Comparison of ENCODE assay signal across 11 cellular contexts in genomic region chr19:29623726-29624488, GRCh38. TPM values are rescaled to one million over a fixed set of nuclear protein-coding genes. Genes with fewer than 3 reads are reported as not detected.
DNase-seq lines count a peak whose midpoint lies in the region; ATAC-seq and TF ChIP-seq lines count a peak whose summit lies in the region.
"Had no signal": no experiment of that assay in that cellular context is flagged by ENCODE, and none has a peak within 500 bp of the region (broad histone marks: within the 10 kb centered on the region; RNA-seq: fewer than 3 reads in every experiment).

No MANE protein-coding gene starts in this region.

- peak overlapping the region; percentile 73 for H3K4me3 Mint-ChIP-seq in activated CD8-positive, alpha-beta T cell treated with anti-CD3 and anti-CD28 coated beads for 36 hours
- peak overlapping the region; percentile 83 to 84 for H3K4me3 Mint-ChIP-seq in effector memory CD8-positive, alpha-beta T cell

- H3K27ac Mint-ChIP-seq in activated CD8-positive, alpha-beta T cell treated with anti-CD3 and anti-CD28 coated beads for 36 hours: peak overlapping the region; percentile 86
- H3K27ac Mint-ChIP-seq in effector memory CD8-positive, alpha-beta T cell: peak overlapping the region; percentile 96 to 97

- no peaks in the 10 kb centered on the region for H3K9me3 ChIP-seq in WERI-Rb-1 (ENCODE audit: severe bottlenecking)
- H3K9me3 ChIP-seq: SJSA1 had no signal

- no peak overlapping the region for H3K4me3 ChIP-seq in WERI-Rb-1 (ENCODE audit: low read depth, low read length)
- H3K4me3 ChIP-seq: SJSA1 had no signal

- no peaks in the 10 kb centered on the region for H3K36me3 Mint-ChIP-seq in activated CD8-positive, alpha-beta T cell treated with anti-CD3 and anti-CD28 coated beads for 36 hours (ENCODE audit: low read depth)
- H3K36me3 Mint-ChIP-seq in effector memory CD8-positive, alpha-beta T cell (ENCODE audit: insufficient read depth): peaks cover 5% of the 10 kb centered on the region

- no peaks in the 10 kb centered on the region for H3K9me3 Mint-ChIP-seq in activated CD8-positive, alpha-beta T cell treated with anti-CD3 and anti-CD28 coated beads for 36 hours
- no peaks in the 10 kb centered on the region for H3K9me3 Mint-ChIP-seq in effector memory CD8-positive, alpha-beta T cell

- peak; percentile 54 for ATAC-seq in HG02798 (IDR thresholded peaks at IDR 0.05; ENCODE audit: poor library complexity, unreplicated experiment)
- ATAC-seq in activated CD8-positive, alpha-beta T cell treated with anti-CD3 and anti-CD28 coated beads for 36 hours: peak; percentile 81
- ATAC-seq in effector memory CD8-positive, alpha-beta T cell (replicated peaks): peak; percentile 57
- no peak for ATAC-seq in HG03469 (IDR thresholded peaks at IDR 0.05; ENCODE audit: unreplicated experiment)

- TF ChIP-seq CTCF in activated CD8-positive, alpha-beta T cell treated with anti-CD3 and anti-CD28 coated beads for 36 hours (IDR thresholded peaks at IDR 0.05): no peak
- TF ChIP-seq CTCF in WERI-Rb-1 (IDR thresholded peaks at IDR 0.05; ENCODE audit: low read depth, low read length): no peak

- POLR2A ChIA-PET in activated CD8-positive, alpha-beta T cell treated with anti-CD3 and anti-CD28 coated beads for 36 hours (lab: Charles Lee): interaction anchor here (1.1 to 3.9 kb wide), 6 partner anchors 18 to 92 kb away, joined by 3 to 28 read pairs (median 8); partner anchors contain the start of gene POP4

- peak; percentile 84 for DNase-seq in activated CD8-positive, alpha-beta T cell treated with anti-CD3 and anti-CD28 coated beads for 36 hours
- DNase-seq in effector memory CD8-positive, alpha-beta T cell: peak; percentile 27 to 36 (median 35)
- peak; percentile 55 for DNase-seq in stimulated activated CD8-positive, alpha-beta memory T cell treated with anti-CD3 and anti-CD28 coated beads, Interleukin-4, amount 100 ng/mL, for 24 hours (ENCODE audit: low read depth)
- DNase-seq in NCI-H510A treated with DMSO at 0.1 percent for 48 hours (lab: John Stamatoyannopoulos, UW): no peak
- no peak for DNase-seq in WERI-Rb-1
- DNase-seq: DND-41, mammary epithelial cell, NCI-H2227 treated with DMSO at 0.1 percent for 48 hours had no signal

- no peak overlapping the region for H3K27ac ChIP-seq in WERI-Rb-1
- H3K27ac ChIP-seq: SJSA1 had no signal

- H3K27me3 ChIP-seq in WERI-Rb-1 (ENCODE audit: insufficient read depth, low read depth, severe bottlenecking): no peaks in the 10 kb centered on the region
- H3K27me3 ChIP-seq: SJSA1 had no signal

- H3K27me3 Mint-ChIP-seq in activated CD8-positive, alpha-beta T cell treated with anti-CD3 and anti-CD28 coated beads for 36 hours: no peaks in the 10 kb centered on the region
- no peaks in the 10 kb centered on the region for H3K27me3 Mint-ChIP-seq in effector memory CD8-positive, alpha-beta T cell

- peaks cover 53% of the 10 kb centered on the region for H3K4me1 Mint-ChIP-seq in activated CD8-positive, alpha-beta T cell treated with anti-CD3 and anti-CD28 coated beads for 36 hours (ENCODE audit: low read depth)
- H3K4me1 Mint-ChIP-seq in effector memory CD8-positive, alpha-beta T cell (ENCODE audit: low read depth in 2 of 2): peaks cover 54% of the 10 kb centered on the region in 2 donors

- no peaks in the 10 kb centered on the region for H3K36me3 ChIP-seq in WERI-Rb-1
- H3K36me3 ChIP-seq: SJSA1 had no signal

- CTCF ChIA-PET in activated CD8-positive, alpha-beta T cell treated with anti-CD3 and anti-CD28 coated beads for 36 hours (lab: Charles Lee): interaction anchor here (0.7 to 10.6 kb wide), 11 partner anchors 10 to 67 kb away, joined by 3 to 115 read pairs (median 4); partner anchors contain the start of genes PLEKHF1 and POP4

- intact Hi-C loops in activated CD8-positive, alpha-beta T cell treated with anti-CD3 and anti-CD28 coated beads for 36 hours (cut with micrococcal nuclease): loop anchor here (5.0 kb wide), 1 partner anchor 43 kb away; the partner anchor contains the start of gene PLEKHF1

RNA-seq across cellular contexts. Expression of gene POP4, which starts 17.8 kb away (rescaled TPM):
- total RNA-seq in activated CD8-positive, alpha-beta T cell treated with anti-CD3 and anti-CD28 coated beads for 36 hours: 10 to 100 TPM; 84.7 to 89.5 TPM

RNA-seq across cellular contexts. Expression of gene PLEKHF1, which starts 41.4 kb away (rescaled TPM):
- 10 to 100 TPM; 30.4 to 31.7 TPM for total RNA-seq in activated CD8-positive, alpha-beta T cell treated with anti-CD3 and anti-CD28 coated beads for 36 hours

Comparison
In these comparisons a context has a peak if more than half of its experiments do, and no peak if none do; other contexts are left out.
1. DNase-seq: peak in activated CD8-positive, alpha-beta T cell treated with anti-CD3 and anti-CD28 coated beads for 36 hours (single experiment), effector memory CD8-positive, alpha-beta T cell (3 of 3) and stimulated activated CD8-positive, alpha-beta memory T cell treated with anti-CD3 and anti-CD28 coated beads, Interleukin-4, amount 100 ng/mL, for 24 hours (single experiment); none in NCI-H510A treated with DMSO at 0.1 percent for 48 hours (single experiment) and WERI-Rb-1 (single experiment).